In genomic region chr16:2428051-2428786, GRCh38 we compare ENCODE assay signal across 8 cellular contexts. TPM values are rescaled to one million over a fixed set of nuclear protein-coding genes. Genes with fewer than 3 reads are reported as not detected.
DNase-seq lines count a peak whose midpoint lies in the region; ATAC-seq and TF ChIP-seq lines count a peak whose summit lies in the region.

No MANE protein-coding gene starts in this region.

- H3K27ac ChIP-seq in foreskin keratinocyte: peak overlapping the region; percentile 70

- peak overlapping the region; percentile 82 for H3K4me3 Mint-ChIP-seq in activated B cell treated with CpG ODN at 0.5 μM for 24 hours

- intact Hi-C loops in activated B cell treated with CpG ODN at 0.5 μM for 24 hours (cut with micrococcal nuclease): loop anchor here (2.0 to 10.0 kb wide), 4 partner anchors 33 to 203 kb away; partner anchors contain the start of genes E4F1, RNPS1, TBC1D24 and TEDC2

- CTCF ChIA-PET in activated B cell treated with CpG ODN at 0.5 μM for 24 hours (lab: Charles Lee): interaction anchor here (1.2 to 1.5 kb wide), 2 partner anchors 58 to 60 kb away, joined by 3 to 4 read pairs; no protein-coding TSS in a partner anchor

- H3K4me1 ChIP-seq in foreskin keratinocyte: peaks cover 6% of the 10 kb centered on the region

- POLR2A ChIA-PET in activated B cell treated with CpG ODN at 0.5 μM for 24 hours (lab: Charles Lee): interaction anchor here (1.0 to 1.1 kb wide), 2 partner anchors 59 to 273 kb away, joined by 3 to 4 read pairs; partner anchors contain the start of gene TRAF7

- no peak overlapping the region for H3K27ac Mint-ChIP-seq in activated B cell treated with CpG ODN at 0.5 μM for 24 hours

- peak; percentile 5 for ATAC-seq in HG03521 (IDR thresholded peaks at IDR 0.05; ENCODE audit: unreplicated experiment)
- ATAC-seq in activated B cell treated with CpG ODN at 0.5 μM for 24 hours (ENCODE audit: low read depth): no peak
- no peak for ATAC-seq in foreskin keratinocyte
- ATAC-seq in GM18909 (IDR thresholded peaks at IDR 0.05; ENCODE audit: poor library complexity, unreplicated experiment): no peak

- TF ChIP-seq CTCF in activated B cell treated with CpG ODN at 0.5 μM for 24 hours (IDR thresholded peaks at IDR 0.05) (no peak), foreskin keratinocyte (conservative IDR thresholded peaks at IDR 0.05) (peak; percentile 55)

- DNase-seq in activated effector memory CD4-positive, alpha-beta T cell treated with anti-CD3 and anti-CD28 coated beads, Interleukin-2, amount 50 U/mL, for 16 hours: peak; percentile 69
- DNase-seq in activated effector memory CD4-positive, alpha-beta T cell treated with Interleukin-2 at 50 U/mL for 16 hours: no peak
- DNase-seq in activated B cell treated with CpG ODN at 0.5 μM for 24 hours: no peak
- DNase-seq in foreskin keratinocyte: no peak
- DNase-seq in occipital lobe (lab: John Stamatoyannopoulos, UW): peak; percentile 16
- no peak for DNase-seq in NCI-H1048 (lab: John Stamatoyannopoulos, UW)

- H3K27me3 ChIP-seq in foreskin keratinocyte: no peaks in the 10 kb centered on the region

- H3K9me3 Mint-ChIP-seq in activated B cell treated with CpG ODN at 0.5 μM for 24 hours: no peaks in the 10 kb centered on the region

- no peaks in the 10 kb centered on the region for H3K27me3 Mint-ChIP-seq in activated B cell treated with CpG ODN at 0.5 μM for 24 hours

- peaks cover 9% of the 10 kb centered on the region for H3K36me3 Mint-ChIP-seq in activated B cell treated with CpG ODN at 0.5 μM for 24 hours (ENCODE audit: low read depth)

- H3K4me1 Mint-ChIP-seq in activated B cell treated with CpG ODN at 0.5 μM for 24 hours: peaks cover 17% of the 10 kb centered on the region

RNA-seq across cellular contexts. Expression of gene CCNF, which starts 1.0 kb away (rescaled TPM):
- 5.3 and 5.5 TPM in 2 replicates for total RNA-seq in activated B cell treated with CpG ODN at 0.5 μM for 24 hours
- 29.1 and 35.7 TPM in 2 replicates for total RNA-seq in foreskin keratinocyte
- 11.5 and 15.6 TPM in 2 replicates for polyA plus RNA-seq in foreskin keratinocyte
- total RNA-seq in occipital lobe: 10.8 TPM

RNA-seq across cellular contexts. Expression of gene TEDC2, which starts 31.7 kb away (rescaled TPM):
- 3.4 and 4.4 TPM in 2 replicates for total RNA-seq in activated B cell treated with CpG ODN at 0.5 μM for 24 hours
- 17.7 and 19.8 TPM in 2 replicates for total RNA-seq in foreskin keratinocyte
- polyA plus RNA-seq in foreskin keratinocyte: 21.6 and 22.6 TPM in 2 replicates
- 8.4 TPM for total RNA-seq in occipital lobe

RNA-seq across cellular contexts. Expression of gene NTN3, which starts 42.9 kb away (rescaled TPM):
- not detected in 2 replicates for total RNA-seq in activated B cell treated with CpG ODN at 0.5 μM for 24 hours
- total RNA-seq in foreskin keratinocyte: 0.04 and 0.07 TPM in 2 replicates
- polyA plus RNA-seq in foreskin keratinocyte: not detected in 2 replicates
- 5.8 TPM for total RNA-seq in occipital lobe

RNA-seq across cellular contexts. Expression of gene TBC1D24, which starts 46.7 kb away (rescaled TPM):
- total RNA-seq in activated B cell treated with CpG ODN at 0.5 μM for 24 hours: 9.1 and 12.6 TPM in 2 replicates
- total RNA-seq in foreskin keratinocyte: 7.7 and 7.8 TPM in 2 replicates
- polyA plus RNA-seq in foreskin keratinocyte: 2.5 and 2.9 TPM in 2 replicates
- total RNA-seq in occipital lobe: 22.3 TPM

Comparison
In these comparisons a context has a peak if more than half of its experiments do, and no peak if none do; other contexts are left out.
1. DNase-seq: peak in activated effector memory CD4-positive, alpha-beta T cell treated with anti-CD3 and anti-CD28 coated beads, Interleukin-2, amount 50 U/mL, for 16 hours (single experiment) and occipital lobe (single experiment); none in activated effector memory CD4-positive, alpha-beta T cell treated with Interleukin-2 at 50 U/mL for 16 hours (single experiment), activated B cell treated with CpG ODN at 0.5 μM for 24 hours (single experiment), foreskin keratinocyte (0 of 2) and NCI-H1048 (single experiment).